Comparison of ENCODE assay signal across 32 cellular contexts in genomic region chr7:70371652-70372051, GRCh38.
"Had no signal": no experiment of that assay in that cellular context is flagged by ENCODE, and none has a peak within 500 bp of the region (broad histone marks: within the 10 kb centered on the region; RNA-seq: fewer than 3 reads in every experiment).

No MANE protein-coding gene starts in this region.

- H3K4me3 Mint-ChIP-seq: activated CD4-positive, alpha-beta memory T cell treated with anti-CD3 and anti-CD28 coated beads, Interleukin-2, amount 10 ng/mL, durations not matched to agents 7 days and 5 days; activated CD4-positive, alpha-beta T cell treated with anti-CD3 and anti-CD28 coated beads for 36 hours; activated CD4-positive, alpha-beta T cell treated with anti-CD3 and anti-CD28 coated beads, Interleukin-2, amount 10 ng/mL, durations not matched to agents 24 days and 14 days; activated naive CD8-positive, alpha-beta T cell; activated T-cell treated with anti-CD3 and anti-CD28 coated beads, Interleukin-2, amount 50 U/mL, for 4 hours; activated T-helper 17 cell treated with anti-CD3 and anti-CD28 coated beads, Interleukin-2, amount 50 U/mL, for 72 hours; central memory CD8-positive, alpha-beta T cell; dendritic cell treated with granulocyte-macrophage colony-stimulating factor and Interleukin-4, amounts not matched to agents 40 ng/mL and 50 ng/mL, for 4 days; effector memory CD8-positive, alpha-beta T cell had no signal

- H3K9me3 Mint-ChIP-seq: activated CD4-positive, alpha-beta T cell treated with anti-CD3 and anti-CD28 coated beads, Interleukin-2, amount 10 ng/mL, durations not matched to agents 24 days and 14 days; central memory CD8-positive, alpha-beta T cell; dendritic cell treated with granulocyte-macrophage colony-stimulating factor and Interleukin-4, amounts not matched to agents 40 ng/mL and 50 ng/mL, for 4 days; effector memory CD8-positive, alpha-beta T cell had no signal

- DNase-seq: activated CD4-positive, alpha-beta memory T cell treated with anti-CD3 and anti-CD28 coated beads, Interleukin-2, amount 10 ng/mL, durations not matched to agents 7 days and 5 days; activated CD4-positive, alpha-beta T cell treated with anti-CD3 and anti-CD28 coated beads for 36 hours; activated CD4-positive, alpha-beta T cell treated with anti-CD3 and anti-CD28 coated beads, Interleukin-2, amount 10 ng/mL, durations not matched to agents 24 days and 14 days; activated CD4-positive, alpha-beta T cell treated with anti-CD3 and anti-CD28 coated beads, Interleukin-2, amount 50 U/mL, for 4 hours; activated CD4-positive, CD25-positive, alpha-beta regulatory T cell; activated CD4-positive, CD25-positive, alpha-beta regulatory T cell treated with anti-CD3 and anti-CD28 coated beads, Interleukin-2, amount 50 U/mL, for 72 hours; activated CD8-positive, alpha-beta memory T cell treated with anti-CD3 and anti-CD28 coated beads, Interleukin-2, amount 50 U/mL, for 48 hours; activated effector memory CD4-positive, alpha-beta T cell treated with Interleukin-2 at 50 U/mL for 16 hours; activated gamma-delta T cell treated with Interleukin-2 at 50 U/mL for 16 hours; activated naive CD4-positive, alpha-beta T cell treated with anti-CD3 and anti-CD28 coated beads, Interleukin-2, amount 50 U/mL, for 16 hours; activated naive CD4-positive, alpha-beta T cell treated with Interleukin-2 at 50 U/mL for 16 hours; activated T-cell treated with anti-CD3 and anti-CD28 coated beads for 4 hours; activated T-cell treated with anti-CD3 and anti-CD28 coated beads, Interleukin-2, amount 50 U/mL, for 4 hours; amniotic stem cell; anterior cingulate cortex; brain microvascular endothelial cell; dorsolateral prefrontal cortex; effector memory CD8-positive, alpha-beta T cell; esophagus squamous epithelium; foreskin melanocyte; head of caudate nucleus; T-helper 2 cell had no signal

- H3K4me1 Mint-ChIP-seq: activated CD4-positive, alpha-beta memory T cell treated with anti-CD3 and anti-CD28 coated beads, Interleukin-2, amount 10 ng/mL, durations not matched to agents 7 days and 5 days; activated CD4-positive, alpha-beta T cell treated with anti-CD3 and anti-CD28 coated beads for 36 hours; activated CD4-positive, alpha-beta T cell treated with anti-CD3 and anti-CD28 coated beads, Interleukin-2, amount 10 ng/mL, durations not matched to agents 24 days and 14 days; activated T-helper 17 cell treated with anti-CD3 and anti-CD28 coated beads, Interleukin-2, amount 50 U/mL, for 72 hours; central memory CD8-positive, alpha-beta T cell had no signal

- H3K36me3 ChIP-seq: brain microvascular endothelial cell, esophagus squamous epithelium, gastroesophageal sphincter had no signal

- H3K27me3 ChIP-seq: brain microvascular endothelial cell, dorsolateral prefrontal cortex, esophagus squamous epithelium, gastroesophageal sphincter had no signal

- H3K27me3 Mint-ChIP-seq: activated CD4-positive, alpha-beta memory T cell treated with anti-CD3 and anti-CD28 coated beads, Interleukin-2, amount 10 ng/mL, durations not matched to agents 7 days and 5 days; activated CD4-positive, alpha-beta T cell treated with anti-CD3 and anti-CD28 coated beads for 36 hours; activated CD4-positive, alpha-beta T cell treated with anti-CD3 and anti-CD28 coated beads, Interleukin-2, amount 10 ng/mL, durations not matched to agents 24 days and 14 days; activated naive CD8-positive, alpha-beta T cell; activated T-helper 17 cell treated with anti-CD3 and anti-CD28 coated beads, Interleukin-2, amount 50 U/mL, for 72 hours; central memory CD8-positive, alpha-beta T cell; dendritic cell treated with granulocyte-macrophage colony-stimulating factor and Interleukin-4, amounts not matched to agents 40 ng/mL and 50 ng/mL, for 4 days; effector memory CD8-positive, alpha-beta T cell had no signal

- H3K4me3 ChIP-seq: coronary artery, dorsolateral prefrontal cortex, esophagus squamous epithelium, gastroesophageal sphincter had no signal

- H3K27ac ChIP-seq: brain microvascular endothelial cell, coronary artery, dorsolateral prefrontal cortex, epithelial cell of prostate, esophagus squamous epithelium, gastroesophageal sphincter had no signal

- FAIRE-seq: astrocyte, bronchial epithelial cell, endothelial cell of umbilical vein had no signal

- H3K27ac Mint-ChIP-seq: activated CD4-positive, alpha-beta memory T cell treated with anti-CD3 and anti-CD28 coated beads, Interleukin-2, amount 10 ng/mL, durations not matched to agents 7 days and 5 days; activated CD4-positive, alpha-beta T cell treated with anti-CD3 and anti-CD28 coated beads for 36 hours; activated CD4-positive, alpha-beta T cell treated with anti-CD3 and anti-CD28 coated beads, Interleukin-2, amount 10 ng/mL, durations not matched to agents 24 days and 14 days; activated naive CD8-positive, alpha-beta T cell; activated T-helper 17 cell treated with anti-CD3 and anti-CD28 coated beads, Interleukin-2, amount 50 U/mL, for 72 hours; dendritic cell treated with granulocyte-macrophage colony-stimulating factor and Interleukin-4, amounts not matched to agents 40 ng/mL and 50 ng/mL, for 4 days; effector memory CD8-positive, alpha-beta T cell had no signal

- H3K9me3 ChIP-seq: esophagus squamous epithelium, gastroesophageal sphincter had no signal

- H3K36me3 Mint-ChIP-seq: activated naive CD8-positive, alpha-beta T cell had no signal
